In the genomic region with DNA sequence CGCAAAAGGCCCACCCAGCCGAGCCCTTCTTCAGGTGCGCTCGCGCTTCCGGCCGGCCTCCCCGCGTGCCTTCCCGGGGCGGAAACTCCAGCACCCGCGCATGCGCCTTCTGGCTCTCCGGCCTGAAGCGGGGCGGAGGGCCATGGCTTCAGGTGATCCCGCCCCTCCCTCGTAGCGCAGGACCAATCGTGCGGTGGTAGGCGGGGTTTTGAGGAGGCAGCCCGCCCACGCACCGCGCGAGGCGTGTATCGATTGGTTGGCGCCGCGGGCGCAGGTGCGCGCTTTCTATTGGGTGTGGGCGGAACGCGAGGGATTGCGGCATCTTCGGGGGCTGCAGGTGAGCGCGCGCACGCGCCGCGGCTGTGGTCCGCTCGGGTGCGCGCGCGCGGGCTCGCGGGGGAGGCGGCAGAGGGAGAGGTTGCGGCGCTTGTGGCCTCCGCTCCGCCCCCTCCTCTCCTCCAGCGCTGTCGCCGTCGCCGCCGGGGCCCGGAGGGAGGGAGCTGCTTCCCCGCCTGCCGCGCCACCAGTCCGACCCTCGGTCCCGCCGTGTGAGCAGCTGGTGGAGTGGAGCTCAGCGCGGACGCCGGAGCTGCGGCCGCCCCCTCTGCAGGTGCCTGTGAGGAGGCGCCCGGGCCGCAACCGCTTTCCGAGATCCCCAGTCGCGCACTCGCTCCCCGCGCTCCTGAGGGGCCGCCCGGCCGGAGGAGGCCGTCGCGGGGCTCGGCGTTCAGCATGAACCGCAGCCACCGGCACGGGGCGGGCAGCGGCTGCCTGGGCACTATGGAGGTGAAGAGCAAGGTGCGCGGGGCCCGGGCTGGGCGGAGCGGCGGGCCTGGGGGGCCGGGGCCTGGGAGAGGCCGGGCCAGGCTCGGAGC, we compare ENCODE assay signal across 8 cellular contexts. TPM values are rescaled to one million over a fixed set of nuclear protein-coding genes. Genes with fewer than 3 reads are reported as not detected.
A peak's percentile ranks its signal among the peaks of the same experiment; 100 is the strongest.
DNase-seq lines count a peak whose midpoint lies in the region; ATAC-seq and TF ChIP-seq lines count a peak whose summit lies in the region.

A gene with protein sequence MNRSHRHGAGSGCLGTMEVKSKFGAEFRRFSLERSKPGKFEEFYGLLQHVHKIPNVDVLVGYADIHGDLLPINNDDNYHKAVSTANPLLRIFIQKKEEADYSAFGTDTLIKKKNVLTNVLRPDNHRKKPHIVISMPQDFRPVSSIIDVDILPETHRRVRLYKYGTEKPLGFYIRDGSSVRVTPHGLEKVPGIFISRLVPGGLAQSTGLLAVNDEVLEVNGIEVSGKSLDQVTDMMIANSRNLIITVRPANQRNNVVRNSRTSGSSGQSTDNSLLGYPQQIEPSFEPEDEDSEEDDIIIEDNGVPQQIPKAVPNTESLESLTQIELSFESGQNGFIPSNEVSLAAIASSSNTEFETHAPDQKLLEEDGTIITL (plus strand): TSS at position 526 of the 875 bp plus-strand sequence. CDS start 207 bp downstream, at position 733.

- no peaks in the 10 kb centered on the region for H4K20me1 ChIP-seq in H9 (ENCODE audit: control insufficient read depth, insufficient read depth, insufficient read length)
- peaks cover 6% of the 10 kb centered on the region for H4K20me1 ChIP-seq in Loucy (ENCODE audit: insufficient read depth, low read length, poor library complexity, severe bottlenecking)

- H3F3A ChIP-seq in Loucy (ENCODE audit: low read depth) = no peaks in the 10 kb centered on the region

- no peak within 1 kb of the TSS for H4K8ac ChIP-seq in H9 (replicated peaks; ENCODE audit: insufficient read length, low read depth, low read length)

- H3K18ac ChIP-seq in H9 (ENCODE audit: insufficient read length, low read depth, low read length) = peak within 1 kb of the TSS; percentile 43

- peak within 1 kb of the TSS; percentile 97 to 99 (median 97) for H3K27ac Mint-ChIP-seq in H9
- peak within 1 kb of the TSS; percentile 18 to 62 for H3K27ac Mint-ChIP-seq in natural killer cell treated with Interleukin-12 subunit alpha and Interleukin-12 subunit beta and Interleukin-15 and Interleukin-18, amount 100 ng/mL, for 72 hours

- peak within 1 kb of the TSS; percentile 70 for H3K9ac ChIP-seq in ES-I3 (ENCODE audit: low read depth, low read length)
- H3K9ac ChIP-seq in H9 (ENCODE audit: extremely low read depth, insufficient read length, low read length) = peak within 1 kb of the TSS; percentile 74
- H3K9ac ChIP-seq in Loucy (ENCODE audit: low read depth, low read length, poor library complexity, severe bottlenecking) = peak within 1 kb of the TSS; percentile 70

- H3K36me3 ChIP-seq in ES-I3 (ENCODE audit: insufficient read depth, low read length) (no peaks in the 10 kb centered on the region), Loucy (ENCODE audit: insufficient read depth, low read length) (no peaks in the 10 kb centered on the region)

- H3K79me2 ChIP-seq in H9 (ENCODE audit: insufficient read depth, low read length) (peaks cover 12% of the 10 kb centered on the region; the same call in 1 of the 2 replicates), Loucy (ENCODE audit: insufficient read depth, low read length) (peaks cover 17% of the 10 kb centered on the region; the same call in 1 of the 2 replicates)

- H3K4me3 ChIP-seq in Loucy (ENCODE audit: low read length, poor library complexity, severe bottlenecking) = peak within 1 kb of the TSS; percentile 81
- H3K4me3 ChIP-seq in fibroblast of pulmonary artery (replicated peaks; ENCODE audit: low read depth, low read length) = peak within 1 kb of the TSS; percentile 59

- H3K4me1 ChIP-seq in ES-I3 (ENCODE audit: insufficient read depth, low read length) = peaks cover 26% of the 10 kb centered on the region
- H3K4me1 ChIP-seq in H9 (ENCODE audit: insufficient read depth, low read length) = peaks cover 5% of the 10 kb centered on the region
- peaks cover 20% of the 10 kb centered on the region for H3K4me1 ChIP-seq in Loucy (ENCODE audit: insufficient read depth, low read length, poor library complexity, severe bottlenecking)

- H3K9me2 ChIP-seq in Loucy (replicated peaks; ENCODE audit: low read depth, low read length) = no peaks in the 10 kb centered on the region

- no peak within 1 kb of the TSS for H2BK5ac ChIP-seq in H9 (ENCODE audit: insufficient read length, low read length)

- H4K91ac ChIP-seq in H9 (ENCODE audit: insufficient read length, low read depth, low read length) = no peak within 1 kb of the TSS

- peak within 1 kb of the TSS; percentile 79 for H3K14ac ChIP-seq in H9 (ENCODE audit: insufficient read depth, low read length)

- no peak within 1 kb of the TSS for H3T11ph ChIP-seq in H9 (ENCODE audit: low read length)

- peaks cover 35 to 41% of the 10 kb centered on the region in 2 experiments for H3K4me1 Mint-ChIP-seq in H9
- H3K4me1 Mint-ChIP-seq in natural killer cell treated with Interleukin-12 subunit alpha and Interleukin-12 subunit beta and Interleukin-15 and Interleukin-18, amount 100 ng/mL, for 72 hours (ENCODE audit: low read depth in 2 of 2) = peaks cover 7 to 13% of the 10 kb centered on the region in 2 donors

- no peak within 1 kb of the TSS for H4K5ac ChIP-seq in H9 (ENCODE audit: insufficient read length, low read depth, low read length)

- H3K4me2 ChIP-seq in H9 (ENCODE audit: insufficient read depth, insufficient read length, low read length) = peak within 1 kb of the TSS; percentile 88
- peak within 1 kb of the TSS; percentile 90 for H3K4me2 ChIP-seq in Loucy (ENCODE audit: low read depth, low read length, poor library complexity, severe bottlenecking)

- H3K27me3 ChIP-seq in H9 (ENCODE audit: insufficient read depth, low read length) (no peaks in the 10 kb centered on the region), Loucy (ENCODE audit: insufficient read depth, low read length, poor library complexity, severe bottlenecking) (no peaks in the 10 kb centered on the region)

- H2BK20ac ChIP-seq in H9 (ENCODE audit: low read depth, low read length, poor library complexity, severe bottlenecking) = no peak within 1 kb of the TSS

- no peak within 1 kb of the TSS for H2BK15ac ChIP-seq in H9 (ENCODE audit: low read depth, low read length)

- peaks cover 2 to 23% (median 15%) of the 10 kb centered on the region in 3 experiments; a peak in 6 of 7 replicates for H3K36me3 Mint-ChIP-seq in H9 (ENCODE audit: insufficient read depth in 1 of 3, low read depth in 3 of 3)
- H3K36me3 Mint-ChIP-seq in natural killer cell treated with Interleukin-12 subunit alpha and Interleukin-12 subunit beta and Interleukin-15 and Interleukin-18, amount 100 ng/mL, for 72 hours = no peaks in the 10 kb centered on the region

- H3K23me2 ChIP-seq in H9 (ENCODE audit: insufficient read length, low read depth, low read length, poor library complexity, severe bottlenecking) = peaks cover 4% of the 10 kb centered on the region

- H3K9me3 Mint-ChIP-seq in H9 = no peaks in the 10 kb centered on the region; a peak in 1 of 5 replicates
- no peaks in the 10 kb centered on the region for H3K9me3 Mint-ChIP-seq in natural killer cell treated with Interleukin-12 subunit alpha and Interleukin-12 subunit beta and Interleukin-15 and Interleukin-18, amount 100 ng/mL, for 72 hours

- CTCF ChIA-PET in RWPE1 (lab: Yijun Ruan, JAX) = interaction anchor here (0.6 to 1.7 kb wide), 4 partner anchors 18 to 529 kb away, joined by 5 read pairs; no protein-coding TSS in a partner anchor

- POLR2A ChIA-PET in RWPE1 (lab: Yijun Ruan, JAX; ENCODE audit: low non-redundant PET) = interaction anchor here (0.6 to 0.7 kb wide), 3 partner anchors 10 to 178 kb away, joined by 3 to 7 read pairs (median 4); no protein-coding TSS in a partner anchor

- ATAC-seq in natural killer cell treated with Interleukin-12 subunit alpha and Interleukin-12 subunit beta and Interleukin-15 and Interleukin-18, amount 100 ng/mL, for 72 hours = peak; percentile 97 to 98

- no peaks in the 10 kb centered on the region; the same call in 1 of the 2 replicates for H3K27me3 Mint-ChIP-seq in H9 (ENCODE audit: low read depth)
- H3K27me3 Mint-ChIP-seq in natural killer cell treated with Interleukin-12 subunit alpha and Interleukin-12 subunit beta and Interleukin-15 and Interleukin-18, amount 100 ng/mL, for 72 hours = no peaks in the 10 kb centered on the region

- peak within 1 kb of the TSS; percentile 93 to 96 for H3K4me3 Mint-ChIP-seq in H9
- peak within 1 kb of the TSS; percentile 82 for H3K4me3 Mint-ChIP-seq in natural killer cell treated with Interleukin-12 subunit alpha and Interleukin-12 subunit beta and Interleukin-15 and Interleukin-18, amount 100 ng/mL, for 72 hours

- TF ChIP-seq CTCF in H9 (conservative IDR thresholded peaks at IDR 0.05) (no peak; the same call in 2 of the 3 replicates), Loucy (conservative IDR thresholded peaks at IDR 0.05; ENCODE audit: low read length) (no peak), RWPE1 (conservative IDR thresholded peaks at IDR 0.05; ENCODE audit: low read depth) (no peak), fibroblast of pulmonary artery (IDR thresholded peaks at IDR 0.05; ENCODE audit: low read length, missing control alignments) (no peak)

- H3K27ac ChIP-seq in H9 (ENCODE audit: insufficient read length, low read depth, low read length) (peak within 1 kb of the TSS; percentile 4), RWPE1 (peak within 1 kb of the TSS; percentile 79)

- no peak within 1 kb of the TSS for H2AFZ ChIP-seq in H9 (ENCODE audit: low read length)
- peak within 1 kb of the TSS; percentile 99 for H2AFZ ChIP-seq in Loucy (ENCODE audit: low read length)

- no peak within 1 kb of the TSS for H3K23ac ChIP-seq in H9 (ENCODE audit: insufficient read length, low read depth, low read length)

- H3K4ac ChIP-seq in H9 (ENCODE audit: low read depth, low read length) = no peak within 1 kb of the TSS

- no peak within 1 kb of the TSS for H2BK120ac ChIP-seq in H9 (ENCODE audit: low read depth, low read length, poor library complexity, severe bottlenecking)

- DNase-seq in H9 (peak; percentile 99), RWPE1 (ENCODE audit: low spot score) (peak; percentile 100), fibroblast of pulmonary artery (ENCODE audit: low read depth) (peak; percentile 93)
- peak; percentile 100 for DNase-seq in activated T-helper 9 cell treated with anti-CD3 and anti-CD28 coated beads, Interleukin-2, amount 50 U/mL, for 16 hours (ENCODE audit: low read depth)
- DNase-seq in natural killer cell treated with Interleukin-12 subunit alpha and Interleukin-12 subunit beta and Interleukin-15 and Interleukin-18, amount 100 ng/mL, for 72 hours (ENCODE audit: low spot score) = peak; percentile 99
- DNase-seq in stimulated activated naive CD4-positive, alpha-beta T cell (lab: John Stamatoyannopoulos, UW) = peak; percentile 95 to 100 (median 100)

- no peak within 1 kb of the TSS for H2BK12ac ChIP-seq in H9 (ENCODE audit: insufficient read length, low read depth, low read length)

- H3K9me3 ChIP-seq in ES-I3 (ENCODE audit: control insufficient read depth, insufficient read depth, low read length) = no peaks in the 10 kb centered on the region
- no peaks in the 10 kb centered on the region for H3K9me3 ChIP-seq in H9 (ENCODE audit: control insufficient read depth, low read depth, low read length)
- no peaks in the 10 kb centered on the region for H3K9me3 ChIP-seq in Loucy (ENCODE audit: insufficient read depth, low read depth, low read length)

- no peaks in the 10 kb centered on the region for H3K79me1 ChIP-seq in H9 (ENCODE audit: insufficient read depth, low read depth, low read length, poor library complexity, severe bottlenecking)

- no CpG with 5 or more reads among the region's 114 CpGs for whole genome bisulfite sequencing in H9 (ENCODE audit: extremely low coverage, insufficient read length, low lambda C conversion rate)

- no peak within 1 kb of the TSS for H2AK5ac ChIP-seq in H9 (ENCODE audit: insufficient read length, low read length)

- no peak within 1 kb of the TSS for H3K56ac ChIP-seq in H9 (ENCODE audit: insufficient read length, low read depth, low read length)

RNA-seq across cellular contexts. Expression of the gene that starts here (rescaled TPM):
- 27.4 and 31.7 TPM in 2 replicates for total RNA-seq in H9 (2021)
- 1 to 10 TPM; 3.8 to 4.1 TPM for total RNA-seq in natural killer cell treated with Interleukin-12 subunit alpha and Interleukin-12 subunit beta and Interleukin-15 and Interleukin-18, amount 100 ng/mL, for 72 hours

Comparison
In these comparisons a context has a peak if more than half of its experiments do, and no peak if none do; other contexts are left out.
1. Peak in every context shown above with its lines: DNase-seq, ATAC-seq, H3K4me3 ChIP-seq and H3K27ac ChIP-seq.